In the genomic region with DNA sequence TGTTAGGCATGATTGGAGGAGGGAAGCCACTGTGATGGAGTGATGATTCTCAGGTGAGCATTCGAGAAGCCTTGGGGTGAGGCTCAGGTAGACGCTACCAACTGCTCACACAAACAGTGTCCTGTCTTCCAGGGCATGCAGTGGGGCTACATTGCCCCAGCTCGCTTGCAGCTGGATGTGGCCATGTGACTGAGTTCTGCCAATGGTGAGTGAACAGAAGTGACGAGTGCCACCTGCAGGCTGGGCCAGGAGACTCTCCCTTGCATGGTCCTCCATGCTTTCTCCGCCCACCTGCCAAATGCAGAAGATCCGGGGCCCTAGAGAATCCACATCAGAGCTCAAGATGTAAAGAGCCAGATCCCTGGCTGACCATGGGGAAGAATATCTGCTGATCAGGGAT, we compare ENCODE assay signal across 8 cellular contexts.
DNase-seq lines count a peak whose midpoint lies in the region; ATAC-seq and TF ChIP-seq lines count a peak whose summit lies in the region.

No MANE protein-coding gene starts in this region.

- no peak overlapping the region for H3K27ac Mint-ChIP-seq in activated CD8-positive, alpha-beta T cell treated with anti-CD3 and anti-CD28 coated beads, Interleukin-2, amount 10 ng/mL, durations not matched to agents 7 days and 5 days
- no peak overlapping the region for H3K27ac Mint-ChIP-seq in CD14-positive monocyte

- POLR2A ChIA-PET in activated CD8-positive, alpha-beta T cell treated with anti-CD3 and anti-CD28 coated beads, Interleukin-2, amount 10 ng/mL, durations not matched to agents 7 days and 5 days (lab: Charles Lee), result no interaction called here

- H3K27ac ChIP-seq in Karpas-422 (ENCODE audit: low read length) (no peak overlapping the region), mesendoderm (ENCODE audit: low read depth, low read length) (no peak overlapping the region)

- no peak overlapping the region for H2BK15ac ChIP-seq in mesendoderm (replicated peaks; ENCODE audit: low read depth)

- H3K9ac ChIP-seq in Karpas-422 (ENCODE audit: low read length) (no peak overlapping the region), mesendoderm (ENCODE audit: low read length) (no peak overlapping the region)

- H2AK5ac ChIP-seq in mesendoderm (ENCODE audit: low read length), result no peak overlapping the region

- 0 out of 2 replicates have a peak overlapping the region, but pooled peaks have one; percentile 16 for H2AFZ ChIP-seq in Karpas-422 (ENCODE audit: low read length)

- H3K9me3 ChIP-seq in Karpas-422 (ENCODE audit: low read length), result no peaks in the 10 kb centered on the region

- H3K56ac ChIP-seq in mesendoderm (ENCODE audit: low read length), result no peak overlapping the region

- H3K36me3 ChIP-seq in Karpas-422 (ENCODE audit: insufficient read depth, low read length) (no peaks in the 10 kb centered on the region), mesendoderm (ENCODE audit: control insufficient read depth, insufficient read depth, low read length) (no peaks in the 10 kb centered on the region)

- no peaks in the 10 kb centered on the region for H4K20me1 ChIP-seq in Karpas-422 (ENCODE audit: insufficient read depth, low read depth, low read length)

- no peaks in the 10 kb centered on the region for H3K4me1 Mint-ChIP-seq in activated CD8-positive, alpha-beta T cell treated with anti-CD3 and anti-CD28 coated beads, Interleukin-2, amount 10 ng/mL, durations not matched to agents 7 days and 5 days (ENCODE audit: low read depth)
- no peaks in the 10 kb centered on the region for H3K4me1 Mint-ChIP-seq in CD14-positive monocyte

- no peak overlapping the region for H3K4me3 ChIP-seq in Karpas-422 (ENCODE audit: low read length)
- no peak overlapping the region for H3K4me3 ChIP-seq in mesendoderm (ENCODE audit: low read length)

- no peaks in the 10 kb centered on the region for H3K79me2 ChIP-seq in Karpas-422 (ENCODE audit: low read length)
- no peaks in the 10 kb centered on the region for H3K79me2 ChIP-seq in mesendoderm (ENCODE audit: control insufficient read depth, insufficient read depth, low read length)

- no peaks in the 10 kb centered on the region for H3K9me2 ChIP-seq in Karpas-422 (replicated peaks; ENCODE audit: insufficient read depth, low read length)

- no peak overlapping the region for H2BK5ac ChIP-seq in mesendoderm (ENCODE audit: low read length)

- CTCF ChIA-PET in activated CD8-positive, alpha-beta T cell treated with anti-CD3 and anti-CD28 coated beads, Interleukin-2, amount 10 ng/mL, durations not matched to agents 7 days and 5 days (lab: Charles Lee), result interaction anchor here (0.7 to 3.1 kb wide), 10 partner anchors 10 to 419 kb away, joined by 3 to 18 read pairs (median 3); no protein-coding TSS in a partner anchor

- H2BK120ac ChIP-seq in mesendoderm (ENCODE audit: low read depth, low read length), result no peak overlapping the region

- H3K4me3 Mint-ChIP-seq in activated CD8-positive, alpha-beta T cell treated with anti-CD3 and anti-CD28 coated beads, Interleukin-2, amount 10 ng/mL, durations not matched to agents 7 days and 5 days, result no peak overlapping the region
- no peak overlapping the region for H3K4me3 Mint-ChIP-seq in CD14-positive monocyte

- peak; percentile 87 for ATAC-seq in activated CD8-positive, alpha-beta T cell treated with anti-CD3 and anti-CD28 coated beads, Interleukin-2, amount 10 ng/mL, durations not matched to agents 7 days and 5 days

- H3K36me3 Mint-ChIP-seq in activated CD8-positive, alpha-beta T cell treated with anti-CD3 and anti-CD28 coated beads, Interleukin-2, amount 10 ng/mL, durations not matched to agents 7 days and 5 days (ENCODE audit: low read depth), result no peaks in the 10 kb centered on the region
- no peaks in the 10 kb centered on the region for H3K36me3 Mint-ChIP-seq in CD14-positive monocyte

- H4K5ac ChIP-seq in mesendoderm (ENCODE audit: low read length), result no peak overlapping the region

- peak; percentile 54 for TF ChIP-seq CTCF in GM10266 (IDR thresholded peaks at IDR 0.05; ENCODE audit: control insufficient read depth, insufficient read depth, low read depth, missing control alignments)
- no peak for TF ChIP-seq CTCF in CD14-positive monocyte (IDR thresholded peaks at IDR 0.05)

- H3K79me1 ChIP-seq in mesendoderm (ENCODE audit: low read length), result no peaks in the 10 kb centered on the region

- intact Hi-C loops in CD14-positive monocyte (cut with micrococcal nuclease), result no loop called here

- no peak overlapping the region for H3K4ac ChIP-seq in mesendoderm (ENCODE audit: low read depth, low read length)

- H3K4me2 ChIP-seq in Karpas-422 (ENCODE audit: low read depth, low read length, poor library complexity, severe bottlenecking), result no peak overlapping the region
- no peak overlapping the region for H3K4me2 ChIP-seq in mesendoderm (ENCODE audit: low read length)

- no peaks in the 10 kb centered on the region for H3K27me3 ChIP-seq in Karpas-422 (ENCODE audit: low read length)
- no peaks in the 10 kb centered on the region for H3K27me3 ChIP-seq in mesendoderm (ENCODE audit: insufficient read depth, low read length, poor library complexity)

- H3K27me3 Mint-ChIP-seq in activated CD8-positive, alpha-beta T cell treated with anti-CD3 and anti-CD28 coated beads, Interleukin-2, amount 10 ng/mL, durations not matched to agents 7 days and 5 days (ENCODE audit: low read depth), result no peaks in the 10 kb centered on the region
- peaks cover 0 to 6% (median 1%) of the 10 kb centered on the region in 3 donors for H3K27me3 Mint-ChIP-seq in CD14-positive monocyte (ENCODE audit: low read depth in 3 of 3)

- H4K8ac ChIP-seq in mesendoderm (ENCODE audit: low read depth, low read length), result no peak overlapping the region

- WGBS in mesendoderm (ENCODE audit: extremely low coverage, insufficient coverage, low lambda C conversion rate), result no CpG with 5 or more reads among the region's 6 CpGs

- H3K4me1 ChIP-seq in Karpas-422 (ENCODE audit: low read length) (no peaks in the 10 kb centered on the region; the same call in 1 of the 2 replicates), mesendoderm (ENCODE audit: control insufficient read depth, low read depth, low read length) (no peaks in the 10 kb centered on the region)

- peak; percentile 70 for DNase-seq in GM10266 (ENCODE audit: extremely low spot score)
- peak; percentile 84 for DNase-seq in Karpas-422
- peak; percentile 62 for DNase-seq in activated CD8-positive, alpha-beta T cell treated with anti-CD3 and anti-CD28 coated beads, Interleukin-2, amount 10 ng/mL, durations not matched to agents 7 days and 5 days
- DNase-seq in mesendoderm, result peak; percentile 79
- DNase-seq in NCI-H2107 (lab: John Stamatoyannopoulos, UW), result no peak
- DNase-seq in AML-193 (lab: John Stamatoyannopoulos, UW), result no peak
- DNase-seq in CD14-positive monocyte (ENCODE audit: low spot score), result no peak
- DNase-seq in NCI-H1417 treated with DMSO at 0.1 percent for 48 hours (lab: John Stamatoyannopoulos, UW), result no peak

- H3K9me3 Mint-ChIP-seq in activated CD8-positive, alpha-beta T cell treated with anti-CD3 and anti-CD28 coated beads, Interleukin-2, amount 10 ng/mL, durations not matched to agents 7 days and 5 days (ENCODE audit: insufficient read depth), result no peaks in the 10 kb centered on the region
- peaks cover 0 to 5% (median 0%) of the 10 kb centered on the region in 7 donors for H3K9me3 Mint-ChIP-seq in CD14-positive monocyte

- no peak overlapping the region for H3K18ac ChIP-seq in mesendoderm (ENCODE audit: low read length)

- no peak overlapping the region for H3K23ac ChIP-seq in mesendoderm (ENCODE audit: low read length)

Comparison
In these comparisons a context has a peak if more than half of its experiments do, and no peak if none do; other contexts are left out.
1. DNase-seq: peak in GM10266 (single experiment), Karpas-422 (single experiment), activated CD8-positive, alpha-beta T cell treated with anti-CD3 and anti-CD28 coated beads, Interleukin-2, amount 10 ng/mL, durations not matched to agents 7 days and 5 days (single experiment) and mesendoderm (single experiment); none in NCI-H2107 (single experiment), AML-193 (0 of 2), CD14-positive monocyte (single experiment) and NCI-H1417 treated with DMSO at 0.1 percent for 48 hours (single experiment).